8 cellular contexts compared by ENCODE assay signal in genomic region chr7:107170051-107170661, GRCh38. TPM values are rescaled to one million over a fixed set of nuclear protein-coding genes. Genes with fewer than 3 reads are reported as not detected.
A peak's percentile ranks its signal among the peaks of the same experiment; 100 is the strongest.
DNase-seq lines count a peak whose midpoint lies in the region; ATAC-seq and TF ChIP-seq lines count a peak whose summit lies in the region.

No MANE protein-coding gene starts in this region.

- H3K36me3 ChIP-seq in BLaER1 (peaks cover 15% of the 10 kb centered on the region; the same call in 1 of the 2 replicates), Loucy (ENCODE audit: insufficient read depth, low read length) (no peaks in the 10 kb centered on the region), ectodermal cell (ENCODE audit: control insufficient read depth, insufficient read depth, low read length) (no peaks in the 10 kb centered on the region)

- DNase-seq in natural killer cell (no peak), glomerular visceral epithelial cell (ENCODE audit: extremely low spot score) (no peak), GDM1 (lab: John Stamatoyannopoulos, UW) (no peak)
- no peak for DNase-seq in stimulated activated CD4-positive, alpha-beta T cell treated with anti-CD3 and anti-CD28 coated beads, Interleukin-4, amount 100 ng/mL, for 1 hour

- peaks cover 53 to 65% of the 10 kb centered on the region in 2 donors for H3K4me1 Mint-ChIP-seq in natural killer cell

- H3K9me2 ChIP-seq in Loucy (replicated peaks; ENCODE audit: low read depth, low read length), result no peaks in the 10 kb centered on the region

- H3K4me3 ChIP-seq in BLaER1 (peak overlapping the region; percentile 84), Loucy (ENCODE audit: low read length, poor library complexity, severe bottlenecking) (peak overlapping the region; percentile 85), ectodermal cell (ENCODE audit: insufficient read depth, low read depth, low read length) (peak overlapping the region; percentile 66)

- H3K27me3 Mint-ChIP-seq in natural killer cell (ENCODE audit: low read depth in 2 of 2), result peaks cover 4% of the 10 kb centered on the region in 2 donors

- no peaks in the 10 kb centered on the region for H3K27me3 ChIP-seq in BLaER1
- H3K27me3 ChIP-seq in Loucy (ENCODE audit: insufficient read depth, low read length, poor library complexity, severe bottlenecking), result no peaks in the 10 kb centered on the region
- no peaks in the 10 kb centered on the region for H3K27me3 ChIP-seq in ectodermal cell (ENCODE audit: control insufficient read depth, insufficient read depth, low read length, poor library complexity, severe bottlenecking)

- no peaks in the 10 kb centered on the region for H3K36me3 Mint-ChIP-seq in natural killer cell

- TF ChIP-seq CTCF in Loucy (conservative IDR thresholded peaks at IDR 0.05; ENCODE audit: low read length) (no peak), natural killer cell (IDR thresholded peaks at IDR 0.05) (no peak)

- intact Hi-C loops in natural killer cell (cut with micrococcal nuclease), result no loop called here

- H3K4me3 Mint-ChIP-seq in natural killer cell, result peak overlapping the region; percentile 95

- H2AFZ ChIP-seq in Loucy (ENCODE audit: low read length), result peak overlapping the region; percentile 80; the same call in 1 of the 2 replicates

- peak overlapping the region; percentile 89 for H3K27ac ChIP-seq in BLaER1
- peak overlapping the region; percentile 98 for H3K27ac ChIP-seq in ectodermal cell (ENCODE audit: insufficient read depth, low read depth, low read length, poor library complexity, severe bottlenecking)

- H3F3A ChIP-seq in Loucy (ENCODE audit: low read depth), result no peaks in the 10 kb centered on the region

- H3K4me1 ChIP-seq in BLaER1, result peaks cover 26% of the 10 kb centered on the region
- peaks cover 31% of the 10 kb centered on the region for H3K4me1 ChIP-seq in Loucy (ENCODE audit: insufficient read depth, low read length, poor library complexity, severe bottlenecking)
- peaks cover 14% of the 10 kb centered on the region for H3K4me1 ChIP-seq in ectodermal cell (ENCODE audit: control insufficient read depth, insufficient read depth, low read length)

- no peaks in the 10 kb centered on the region for H3K9me3 Mint-ChIP-seq in natural killer cell

- peak overlapping the region; percentile 89 for H3K9ac ChIP-seq in BLaER1
- peak overlapping the region; percentile 68 for H3K9ac ChIP-seq in Loucy (ENCODE audit: low read depth, low read length, poor library complexity, severe bottlenecking)

- 2 to 6% methylated on average over 9 of the region's 10 CpGs for WGBS in ectodermal cell, 2 experiments

- no peak for ATAC-seq in natural killer cell
- ATAC-seq in HG03342 (IDR thresholded peaks at IDR 0.05; ENCODE audit: unreplicated experiment), result no peak

- H3K4me2 ChIP-seq in BLaER1 (peak overlapping the region; percentile 71), Loucy (ENCODE audit: low read depth, low read length, poor library complexity, severe bottlenecking) (peak overlapping the region; percentile 96)

- peak overlapping the region; percentile 99 to 100 for H3K27ac Mint-ChIP-seq in natural killer cell

- peaks cover 54% of the 10 kb centered on the region for H4K20me1 ChIP-seq in BLaER1
- peaks cover 32% of the 10 kb centered on the region for H4K20me1 ChIP-seq in Loucy (ENCODE audit: insufficient read depth, low read length, poor library complexity, severe bottlenecking)

- H3K9me3 ChIP-seq in BLaER1 (no peaks in the 10 kb centered on the region), Loucy (ENCODE audit: insufficient read depth, low read depth, low read length) (no peaks in the 10 kb centered on the region), ectodermal cell (ENCODE audit: control insufficient read depth, low read length) (no peaks in the 10 kb centered on the region)

- H3K79me2 ChIP-seq in Loucy (ENCODE audit: insufficient read depth, low read length), result peaks cover 50% of the 10 kb centered on the region

RNA-seq across cellular contexts. Expression of gene HBP1, which starts 1.4 kb away (rescaled TPM):
- 40.4 TPM for polyA plus RNA-seq in ectodermal cell (2013, experiment 1 of 4)
- 41.5 TPM for polyA plus RNA-seq in ectodermal cell (2013, experiment 2 of 4)
- 41.0 TPM for polyA plus RNA-seq in ectodermal cell (2013, experiment 3 of 4)
- polyA plus RNA-seq in ectodermal cell (2013, experiment 4 of 4), result 45.7 TPM
- total RNA-seq in natural killer cell, result 100 to 1,000 TPM; 186 to 249 (median 243) TPM
